ENCODE assay signal across 8 cellular contexts in the genomic region with DNA sequence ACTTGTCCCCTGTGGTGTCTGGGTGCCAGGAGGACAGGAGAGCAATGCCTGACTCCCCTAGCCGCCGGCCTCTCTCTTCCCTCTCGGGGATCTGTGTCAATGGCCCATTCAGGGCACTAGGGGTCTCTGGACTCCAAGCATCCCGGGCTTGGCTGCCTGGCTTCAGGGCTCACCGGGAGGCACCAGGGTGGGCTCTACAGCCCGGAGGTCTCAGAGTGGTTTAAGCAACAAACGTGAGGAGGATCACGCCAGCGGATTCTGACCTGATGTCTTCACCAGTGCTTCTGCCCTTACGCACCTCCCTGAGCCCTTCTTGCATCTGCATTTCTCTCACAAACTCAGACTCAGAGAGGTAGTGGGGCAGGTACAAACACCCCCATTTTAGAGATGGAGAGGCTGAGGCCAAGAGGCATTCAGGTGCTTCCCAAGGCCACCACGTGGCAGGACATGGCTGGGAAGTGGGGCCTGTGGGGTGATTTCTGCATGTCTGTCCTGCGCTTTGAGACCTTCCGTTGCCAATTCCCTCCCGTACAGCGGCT.
A peak's percentile ranks its signal among the peaks of the same experiment; 100 is the strongest.
DNase-seq lines count a peak whose midpoint lies in the region; ATAC-seq and TF ChIP-seq lines count a peak whose summit lies in the region.

No MANE protein-coding gene starts in this region.

- H3K27ac ChIP-seq in lung (ENCODE audit: low read depth in 1 of 2, low read length in 1 of 2): no peak overlapping the region

- no peak overlapping the region for H3K4me3 ChIP-seq in lung

- peak; percentile 78 for ATAC-seq in GM18858 (IDR thresholded peaks at IDR 0.05; ENCODE audit: unreplicated experiment)
- peak; percentile 87 for ATAC-seq in HG02885 (IDR thresholded peaks at IDR 0.05; ENCODE audit: poor library complexity, unreplicated experiment)
- no peak for ATAC-seq in lung (ENCODE audit: insufficient read depth, low FRiP score)

- peaks cover 0 to 2% of the 10 kb centered on the region in 2 donors for H3K9me3 ChIP-seq in lung (ENCODE audit: control insufficient read depth in 2 of 2, insufficient read depth in 1 of 2, low read length in 1 of 2)

- no peaks in the 10 kb centered on the region for H3K4me1 ChIP-seq in lung (ENCODE audit: control insufficient read depth in 2 of 2, insufficient read depth in 2 of 2, low read length in 2 of 2)

- WGBS in lung, 2 donors: 35 to 37% methylated on average over 15 of the region's 15 CpGs

- peak; percentile 27 for TF ChIP-seq CTCF in lung (IDR thresholded peaks at IDR 0.05; ENCODE audit: control extremely low read depth, extremely low read depth)

- DNase-seq in DMS53 (lab: John Stamatoyannopoulos, UW): peak; percentile 74
- DNase-seq in NCI-H510A (lab: John Stamatoyannopoulos, UW): peak; percentile 38
- peak; percentile 61 for DNase-seq in cerebellum (ENCODE audit: low spot score)
- DNase-seq in lung (ENCODE audit: low spot score): no peak
- DNase-seq in OCI-M2 (lab: John Stamatoyannopoulos, UW; ENCODE audit: unreplicated experiment): no peak
- no peak for DNase-seq in activated CD4-positive, CD25-positive, alpha-beta regulatory T cell (lab: John Stamatoyannopoulos, UW)

- H3K27me3 ChIP-seq in lung (ENCODE audit: control insufficient read depth, insufficient read depth): no peaks in the 10 kb centered on the region

- no peaks in the 10 kb centered on the region for H3K36me3 ChIP-seq in lung (ENCODE audit: control insufficient read depth in 2 of 2, insufficient read depth in 2 of 2, low read length in 2 of 2)

Comparison
In these comparisons a context has a peak if more than half of its experiments do, and no peak if none do; other contexts are left out.
1. DNase-seq: peak in DMS53 (single experiment), NCI-H510A (single experiment) and cerebellum (single experiment); none in lung (single experiment), OCI-M2 (single experiment) and activated CD4-positive, CD25-positive, alpha-beta regulatory T cell (0 of 4).